Comparison of ENCODE assay signal across 24 cellular contexts in genomic region chr11:16381177-16381576, GRCh38. TPM values are rescaled to one million over a fixed set of nuclear protein-coding genes. Genes with fewer than 3 reads are reported as not detected.
DNase-seq lines count a peak whose midpoint lies in the region; ATAC-seq, FAIRE-seq and TF ChIP-seq lines count a peak whose summit lies in the region.
"Had no signal": no experiment of that assay in that cellular context is flagged by ENCODE, and none has a peak within 500 bp of the region (broad histone marks: within the 10 kb centered on the region; RNA-seq: fewer than 3 reads in every experiment).

No MANE protein-coding gene starts in this region.

- no peak overlapping the region for H2AK5ac ChIP-seq in IMR-90 (ENCODE audit: low read depth, low read length)

- H3K4ac ChIP-seq in IMR-90 (ENCODE audit: low read depth, low read length): peak overlapping the region; percentile 14; the same call in 1 of the 2 replicates

- no peak for TF ChIP-seq POLR2A in IMR-90 (IDR thresholded peaks at IDR 0.05; ENCODE audit: low read depth, low read length)
- no peak for TF ChIP-seq POLR2A in K562 (conservative IDR thresholded peaks at IDR 0.05)

- H3K27ac ChIP-seq in IMR-90 (ENCODE audit: insufficient read depth, low read length) (peak overlapping the region; percentile 77; the same call in 1 of the 2 replicates), K562 (ENCODE audit: extremely low read depth, low read depth, low read length) (peak overlapping the region; percentile 62; the same call in 2 of the 3 replicates), fibroblast of lung (ENCODE audit: insufficient read depth, low read length) (no peak overlapping the region)
- H3K27ac ChIP-seq: A549; BLaER1 treated with 17β-estradiol and CSF1 and Interleukin-3, amounts not matched to agents 10 nM and 100 nM had no signal

- POLR2A ChIA-PET in IMR-90 (lab: Charles Lee; ENCODE audit: unreplicated experiment) (no interaction called here), K562 (lab: Yijun Ruan, JAX) (no interaction called here)

- no peaks in the 10 kb centered on the region; a peak in 1 of 4 replicates for H3K79me1 ChIP-seq in IMR-90 (ENCODE audit: low read depth in 1 of 2, low read length in 2 of 2)

- H3K36me3 ChIP-seq in IMR-90 (ENCODE audit: control insufficient read depth, insufficient read depth, low read length): no peaks in the 10 kb centered on the region
- H3K36me3 ChIP-seq in K562 (ENCODE audit: control insufficient read depth, insufficient read depth, low read length): no peaks in the 10 kb centered on the region
- H3K36me3 ChIP-seq in fibroblast of lung (ENCODE audit: control insufficient read depth, insufficient read depth, low read length): no peaks in the 10 kb centered on the region
- H3K36me3 ChIP-seq: BE2C; BLaER1 treated with 17β-estradiol and CSF1 and Interleukin-3, amounts not matched to agents 10 nM and 100 nM; HAP-1 had no signal

- H3K23ac ChIP-seq in IMR-90 (ENCODE audit: low read depth, low read length): 0 out of 2 replicates have a peak overlapping the region, but pooled peaks have one; percentile 2

- H3K18ac ChIP-seq in IMR-90 (ENCODE audit: low read depth, low read length): peak overlapping the region; percentile 61; the same call in 1 of the 2 replicates

- H3K4me3 ChIP-seq in IMR-90 (ENCODE audit: insufficient read depth, low read depth, low read length) (no peak overlapping the region), K562 (no peak overlapping the region), fibroblast of lung (replicated peaks in 1 of 4; ENCODE audit: control extremely low read depth in 1 of 4, insufficient read depth in 1 of 4, low read depth in 3 of 4, low read length in 4 of 4) (no peak overlapping the region)
- H3K4me3 ChIP-seq: A549; BLaER1 treated with 17β-estradiol and CSF1 and Interleukin-3, amounts not matched to agents 10 nM and 100 nM; GM12878; HAP-1 had no signal

- H4K20me1 ChIP-seq in IMR-90 (ENCODE audit: insufficient read depth, low read length) (no peaks in the 10 kb centered on the region), K562 (replicated peaks; ENCODE audit: control insufficient read depth, insufficient read depth, low read length) (no peaks in the 10 kb centered on the region), fibroblast of lung (ENCODE audit: control insufficient read depth, extremely low read depth, insufficient read depth, low read length) (no peaks in the 10 kb centered on the region)
- H4K20me1 ChIP-seq: BLaER1 treated with 17β-estradiol and CSF1 and Interleukin-3, amounts not matched to agents 10 nM and 100 nM had no signal

- H3K4me1 ChIP-seq in IMR-90 (ENCODE audit: control insufficient read depth, insufficient read depth, low read length) (peaks cover 5% of the 10 kb centered on the region), K562 (replicated peaks in 1 of 2; ENCODE audit: control insufficient read depth in 2 of 2, insufficient read depth in 2 of 2, low read length in 2 of 2) (peaks cover 0 to 15% of the 10 kb centered on the region in 2 experiments; a peak in 3 of 5 replicates), fibroblast of lung (ENCODE audit: control insufficient read depth, extremely low read depth, insufficient read depth, low read length) (peaks cover 17% of the 10 kb centered on the region)
- H3K4me1 ChIP-seq: A549; BE2C; BLaER1 treated with 17β-estradiol and CSF1 and Interleukin-3, amounts not matched to agents 10 nM and 100 nM had no signal

- H2BK120ac ChIP-seq in IMR-90 (ENCODE audit: low read depth, low read length): peak overlapping the region; percentile 42; the same call in 1 of the 2 replicates

- H2BK15ac ChIP-seq in IMR-90 (ENCODE audit: low read depth, low read length): no peak overlapping the region; the same call in 2 of the 3 replicates

- ATAC-seq in IMR-90 (ENCODE audit: low read depth) (no peak), K562 (peak; percentile 6; the same call in 2 of the 3 replicates), GM18868 (IDR thresholded peaks at IDR 0.05; ENCODE audit: unreplicated experiment) (no peak)
- ATAC-seq: A549, GM12878 had no signal

- BruUV-seq in IMR-90 (replicated peaks; lab: Mats Ljungman, UMichigan) (no TSS peak), K562 (replicated peaks; lab: Mats Ljungman, UMichigan) (no TSS peak)

- H3K79me2 ChIP-seq in K562 (ENCODE audit: control insufficient read depth, insufficient read depth, low read length): peaks cover 6% of the 10 kb centered on the region; the same call in 1 of the 3 replicates
- H3K79me2 ChIP-seq in fibroblast of lung (ENCODE audit: control insufficient read depth, insufficient read depth, low read length): no peaks in the 10 kb centered on the region

- H3K4me2 ChIP-seq in IMR-90 (ENCODE audit: low read depth, low read length) (peak overlapping the region; percentile 51; the same call in 1 of the 2 replicates), K562 (ENCODE audit: insufficient read depth, low read length) (peak overlapping the region; percentile 19; the same call in 1 of the 2 replicates), fibroblast of lung (ENCODE audit: extremely low read depth, insufficient read depth, low read length) (peak overlapping the region; percentile 27)
- H3K4me2 ChIP-seq: A549; BLaER1 treated with 17β-estradiol and CSF1 and Interleukin-3, amounts not matched to agents 10 nM and 100 nM had no signal

- no peak; the same call in 1 of the 2 replicates for TF ChIP-seq EP300 in K562 (IDR thresholded peaks at IDR 0.05; ENCODE audit: low read length)

- H3K9me1 ChIP-seq in IMR-90 (ENCODE audit: insufficient read depth, low read length) (peaks cover 2% of the 10 kb centered on the region; the same call in 1 of the 2 replicates), K562 (ENCODE audit: control insufficient read depth, insufficient read depth, low read length) (no peaks in the 10 kb centered on the region)

- intact Hi-C loops in IMR-90 (cut with micrococcal nuclease): no loop called here
- intact Hi-C loops in K562 (cut with micrococcal nuclease): loop anchor here (5.0 to 10.0 kb wide), 2 partner anchors 64 to 221 kb away; no protein-coding TSS in a partner anchor

- no peaks in the 10 kb centered on the region for H3K27me3 ChIP-seq in IMR-90 (ENCODE audit: control insufficient read depth, insufficient read depth, low read length)
- H3K27me3 ChIP-seq in K562 (ENCODE audit: control insufficient read depth in 2 of 2, insufficient read depth in 2 of 2, low read length in 2 of 2): no peaks in the 10 kb centered on the region
- no peaks in the 10 kb centered on the region for H3K27me3 ChIP-seq in fibroblast of lung (ENCODE audit: control insufficient read depth, insufficient read depth, low read length)
- H3K27me3 ChIP-seq: BE2C; BLaER1 treated with 17β-estradiol and CSF1 and Interleukin-3, amounts not matched to agents 10 nM and 100 nM had no signal

- in situ Hi-C loops in IMR-90 (cut with MboI; ENCODE audit: low sequenced_read_pairs): no loop called here
- in situ Hi-C loops in K562 (cut with MboI): no loop called here

- FAIRE-seq in K562 (lab: Jason Lieb, UNC): no peak
- FAIRE-seq: A549, D721Med, GM12878, H54 had no signal

- peak; percentile 4 for DNase-seq in IMR-90
- DNase-seq in K562 (ENCODE audit: extremely low read depth in 1 of 4, low spot score in 3 of 4): peak in 1 of 4 experiments; percentile 35
- no peak for DNase-seq in fibroblast of lung (ENCODE audit: low read depth in 2 of 2)
- DNase-seq in T-helper 1 cell: no peak
- no peak for DNase-seq in activated CD4-positive, CD25-positive, alpha-beta regulatory T cell (lab: John Stamatoyannopoulos, UW)
- DNase-seq: 8988T; ACHN; AML-193; BE2C; CD4-positive, alpha-beta T cell; CD8-positive, alpha-beta memory T cell; DMS 273 treated with DMSO at 0.1 percent for 48 hours; DMS79; EL; GDM1; GOT3 had no signal

- peak overlapping the region in 1 of 2 experiments; percentile 41; a peak in 2 of 4 replicates for H4K8ac ChIP-seq in IMR-90 (ENCODE audit: low read depth in 2 of 2, low read length in 2 of 2)

- H4K91ac ChIP-seq in IMR-90 (ENCODE audit: insufficient read depth, low read depth, low read length): 0 out of 2 replicates have a peak overlapping the region, but pooled peaks have one; percentile 15

- no peak overlapping the region for H4K5ac ChIP-seq in IMR-90 (ENCODE audit: low read depth, low read length)

- no peaks in the 10 kb centered on the region for H3K9me3 ChIP-seq in IMR-90 (ENCODE audit: control insufficient read depth, insufficient read depth, low read length)
- no peaks in the 10 kb centered on the region for H3K9me3 ChIP-seq in K562 (replicated peaks; ENCODE audit: control insufficient read depth, insufficient read depth, low read depth, low read length)
- no peaks in the 10 kb centered on the region for H3K9me3 ChIP-seq in fibroblast of lung (ENCODE audit: control insufficient read depth, insufficient read depth, low read depth, low read length)
- H3K9me3 ChIP-seq: A549; BE2C; BLaER1 treated with 17β-estradiol and CSF1 and Interleukin-3, amounts not matched to agents 10 nM and 100 nM; HAP-1 had no signal

- H2BK5ac ChIP-seq in IMR-90 (ENCODE audit: low read depth, low read length, poor library complexity, severe bottlenecking): peak overlapping the region; percentile 92

- dilution Hi-C loops in IMR-90 (cut with HindIII; ENCODE audit: low sequenced_read_pairs, unreplicated experiment): no loop called here

- CTCF ChIA-PET in IMR-90 (lab: Yijun Ruan, JAX) (no interaction called here), K562 (lab: Yijun Ruan, JAX; ENCODE audit: low intra/inter-chr PET ratio) (no interaction called here)

- no peak overlapping the region for H2AK9ac ChIP-seq in IMR-90 (replicated peaks; ENCODE audit: low read depth, low read length, poor library complexity)

- no peak overlapping the region for H3K14ac ChIP-seq in IMR-90 (replicated peaks; ENCODE audit: low read depth, low read length)

- H3K9ac ChIP-seq in IMR-90 (ENCODE audit: low read depth, low read length): no peak overlapping the region
- peak overlapping the region in 1 of 2 experiments; percentile 51; a peak in 2 of 4 replicates for H3K9ac ChIP-seq in K562 (ENCODE audit: insufficient read depth in 1 of 2, low read depth in 2 of 2, low read length in 2 of 2)
- H3K9ac ChIP-seq in fibroblast of lung (ENCODE audit: insufficient read depth, low read length): no peak overlapping the region
- H3K9ac ChIP-seq: BLaER1 treated with 17β-estradiol and CSF1 and Interleukin-3, amounts not matched to agents 10 nM and 100 nM had no signal

- TF ChIP-seq RAD21 in IMR-90 (IDR thresholded peaks at IDR 0.05; ENCODE audit: low read length): no peak
- no peak for TF ChIP-seq RAD21 in K562 (CRISPR knock-in tag; conservative IDR thresholded peaks at IDR 0.05 in 1 of 2, IDR thresholded peaks at IDR 0.05 in 1 of 2)

- no peak overlapping the region for H2AFZ ChIP-seq in IMR-90 (replicated peaks; ENCODE audit: low read length, poor library complexity)
- H2AFZ ChIP-seq in K562 (ENCODE audit: low read depth, low read length): peak overlapping the region; percentile 81; the same call in 1 of the 2 replicates
- H2AFZ ChIP-seq in fibroblast of lung (ENCODE audit: low read length): no peak overlapping the region

- H3K56ac ChIP-seq in IMR-90 (ENCODE audit: extremely low read depth, insufficient read depth, low read length): no peak overlapping the region

- H2BK20ac ChIP-seq in IMR-90 (ENCODE audit: low read depth, low read length): 0 out of 2 replicates have a peak overlapping the region, but pooled peaks have one; percentile 4

- TF ChIP-seq CTCF in IMR-90 (conservative IDR thresholded peaks at IDR 0.05; ENCODE audit: low read depth, low read length) (no peak), K562 (IDR thresholded peaks at IDR 0.05 in 2 of 3, conservative IDR thresholded peaks at IDR 0.05 in 1 of 3; ENCODE audit: insufficient read depth in 2 of 3, low read depth in 1 of 3, low read length in 3 of 3) (no peak), fibroblast of lung (conservative IDR thresholded peaks at IDR 0.05 in 1 of 2, IDR thresholded peaks at IDR 0.05 in 1 of 2; ENCODE audit: low read depth in 1 of 2, low read length in 2 of 2) (no peak)

RNA-seq across cellular contexts. Expression of gene SOX6, which starts 24.8 kb away (rescaled TPM):
- total RNA-seq in IMR-90 (2012; rRNA removed) (7.7 and 12.5 TPM in 2 replicates), K562 (2014; rRNA removed) (5.7 and 8.0 TPM in 2 replicates), K562 (2014; rRNA removed; fragmentation: Illumina TruSeq; extraction: Trizol) (8.7 and 9.1 TPM in 2 replicates), K562 (2015; rRNA removed; fragmentation: Illumina TruSeq; extraction: Trizol) (7.0 and 8.4 TPM in 2 replicates), K562 (2021) (8.0 and 9.4 TPM in 2 replicates), fibroblast of lung (1.8 and 5.1 TPM in 2 replicates)
- polyA plus RNA-seq in IMR-90 (2012; rRNA removed) (1.7 and 2.0 TPM in 2 replicates), K562 (2011; rRNA removed) (3.4 and 3.7 TPM in 2 replicates), K562 (2014; fragmentation: Illumina TruSeq; extraction: Trizol) (5.5 and 7.8 TPM in 2 replicates), K562 (2014; fragmentation: Nextera tagmentation; extraction: Ambion mirVana) (1 to 10 TPM in 1 of 2 experiments, under 1 TPM in 1; 0.89 to 2.9 TPM), K562 (2014; rRNA removed) (3.4 and 4.7 TPM in 2 replicates), fibroblast of lung (2.3 and 3.0 TPM in 2 replicates)
- 0.84 and 1.5 TPM in 2 replicates for polyA plus RNA-seq in IMR-90 (2012; cell fraction: cytosol; rRNA removed)
- polyA plus RNA-seq in IMR-90 (2012; cell fraction: nucleus; rRNA removed; ENCODE audit: low replicate concordance): 2.7 and 6.4 TPM in 2 replicates
- 45.4 and 64.4 TPM in 2 replicates for total RNA-seq in K562 (2011; cell fraction: chromatin; rRNA removed; ENCODE audit: low replicate concordance)
- total RNA-seq in K562 (2011; cell fraction: nucleolus; rRNA removed): 15.7 and 19.9 TPM in 2 replicates
- 22.9 and 27.9 TPM in 2 replicates for total RNA-seq in K562 (2011; cell fraction: nucleoplasm; rRNA removed)
- 0.98 and 1.6 TPM in 2 replicates for polyA plus RNA-seq in K562 (2011; cell fraction: cytosol; rRNA removed)
- 6.2 and 7.1 TPM in 2 replicates for polyA plus RNA-seq in K562 (2011; cell fraction: nucleus; rRNA removed)
- polyA plus RNA-seq in K562 (2012): 4.1 and 4.5 TPM in 2 replicates
- polyA minus RNA-seq in K562 (2011; rRNA and poly(A)+ RNA removed): 26.2 and 35.6 TPM in 2 replicates
- polyA minus RNA-seq in K562 (2011; cell fraction: cytosol; rRNA and poly(A)+ RNA removed): 4.0 and 5.7 TPM in 2 replicates
- polyA minus RNA-seq in K562 (2011; cell fraction: nucleus; rRNA and poly(A)+ RNA removed): 21.0 and 41.1 TPM in 2 replicates
- polyA plus RNA-seq in fibroblast of lung (2012): 2.0 and 2.4 TPM in 2 replicates
- 1.1 and 19.2 TPM in 2 replicates for polyA minus RNA-seq in fibroblast of lung (ENCODE audit: low replicate concordance)
- total RNA-seq: CD8-positive, alpha-beta memory T cell had no signal
- polyA plus RNA-seq: CD14-positive monocyte; CD8-positive, alpha-beta memory T cell had no signal
